ENCODE assay signal across 37 cellular contexts in genomic region chr12:103519632-103520031, GRCh38. TPM values are rescaled to one million over a fixed set of nuclear protein-coding genes. Genes with fewer than 3 reads are reported as not detected.
"Had no signal": no experiment of that assay in that cellular context is flagged by ENCODE, and none has a peak within 500 bp of the region (broad histone marks: within the 10 kb centered on the region; RNA-seq: fewer than 3 reads in every experiment).

No MANE protein-coding gene starts in this region.

- H3K27ac Mint-ChIP-seq: activated CD4-positive, alpha-beta memory T cell treated with anti-CD3 and anti-CD28 coated beads, Interleukin-2, amount 10 ng/mL, durations not matched to agents 7 days and 5 days; activated CD8-positive, alpha-beta memory T cell treated with anti-CD3 and anti-CD28 coated beads, Interleukin-2, amount 10 ng/mL, durations not matched to agents 7 days and 5 days; activated naive CD8-positive, alpha-beta T cell treated with anti-CD3 and anti-CD28 coated beads for 36 hours; activated T-cell treated with anti-CD3 and anti-CD28 coated beads, Interleukin-2, amount 50 U/mL, for 72 hours; activated T-helper 17 cell treated with anti-CD3 and anti-CD28 coated beads, Interleukin-2, amount 50 U/mL, for 72 hours had no signal

- H3K4me1 ChIP-seq: Peyer's patch, SJSA1 had no signal

- H3K4me3 Mint-ChIP-seq: activated CD4-positive, alpha-beta memory T cell treated with anti-CD3 and anti-CD28 coated beads, Interleukin-2, amount 10 ng/mL, durations not matched to agents 7 days and 5 days; activated CD8-positive, alpha-beta memory T cell treated with anti-CD3 and anti-CD28 coated beads, Interleukin-2, amount 10 ng/mL, durations not matched to agents 7 days and 5 days; activated naive CD8-positive, alpha-beta T cell treated with anti-CD3 and anti-CD28 coated beads for 36 hours; activated T-cell treated with anti-CD3 and anti-CD28 coated beads, Interleukin-2, amount 50 U/mL, for 72 hours; activated T-helper 17 cell treated with anti-CD3 and anti-CD28 coated beads, Interleukin-2, amount 50 U/mL, for 72 hours had no signal

- ATAC-seq: activated CD8-positive, alpha-beta memory T cell treated with anti-CD3 and anti-CD28 coated beads, Interleukin-2, amount 10 ng/mL, durations not matched to agents 7 days and 5 days; activated T-cell treated with anti-CD3 and anti-CD28 coated beads, Interleukin-2, amount 50 U/mL, for 72 hours; activated T-helper 17 cell treated with anti-CD3 and anti-CD28 coated beads, Interleukin-2, amount 50 U/mL, for 72 hours; PC-3; SK-N-SH treated with all-trans-retinoic acid at 6 μM for 48 hours had no signal

- H3K9me3 ChIP-seq: Peyer's patch, SJSA1 had no signal

- H3K9me3 Mint-ChIP-seq: activated CD4-positive, alpha-beta memory T cell treated with anti-CD3 and anti-CD28 coated beads, Interleukin-2, amount 10 ng/mL, durations not matched to agents 7 days and 5 days; activated T-helper 17 cell treated with anti-CD3 and anti-CD28 coated beads, Interleukin-2, amount 50 U/mL, for 72 hours had no signal

- H3K27ac ChIP-seq: Peyer's patch, SJSA1, VCaP had no signal

- DNase-seq: activated CD4-positive, alpha-beta memory T cell treated with anti-CD3 and anti-CD28 coated beads, Interleukin-2, amount 10 ng/mL, durations not matched to agents 7 days and 5 days; activated CD4-positive, alpha-beta T cell treated with anti-CD3 and anti-CD28 coated beads for 1 hour; activated CD4-positive, alpha-beta T cell treated with anti-CD3 and anti-CD28 coated beads for 48 hours; activated CD4-positive, CD25-positive, alpha-beta regulatory T cell; activated CD8-positive, alpha-beta memory T cell treated with anti-CD3 and anti-CD28 coated beads for 24 hours; activated CD8-positive, alpha-beta memory T cell treated with anti-CD3 and anti-CD28 coated beads, Interleukin-2, amount 10 ng/mL, durations not matched to agents 7 days and 5 days; activated CD8-positive, alpha-beta memory T cell treated with anti-CD3 and anti-CD28 coated beads, Interleukin-2, amount 50 U/mL, for 48 hours; activated effector memory CD4-positive, alpha-beta T cell treated with anti-CD3 and anti-CD28 coated beads, Interleukin-2, amount 50 U/mL, for 16 hours; activated naive CD4-positive, alpha-beta T cell; activated naive CD4-positive, alpha-beta T cell treated with anti-CD3 and anti-CD28 coated beads, Interleukin-2, amount 50 U/mL, for 16 hours; activated naive CD8-positive, alpha-beta T cell treated with anti-CD3 and anti-CD28 coated beads for 36 hours; activated T-cell treated with anti-CD3 and anti-CD28 coated beads, Interleukin-2, amount 50 U/mL, for 1 hour; activated T-cell treated with anti-CD3 and anti-CD28 coated beads, Interleukin-2, amount 50 U/mL, for 72 hours; amniotic stem cell; aorta; NCI-H1105; NCI-H1417 treated with DMSO at 0.1 percent for 48 hours; NCI-H187 treated with DMSO at 0.1 percent for 48 hours; NCI-H2081; NCI-H2171 treated with DMSO at 0.1 percent for 48 hours; NCI-H226; NCI-H446 treated with DMSO at 0.1 percent for 48 hours; NCI-H524; NCI-H69; PC-3; Peyer's patch; RPMI8226; SHP77 treated with DMSO at 0.1 percent for 48 hours; T-helper 1 cell; T-helper 2 cell; T-helper 9 cell had no signal

- H3K27me3 ChIP-seq: Peyer's patch, SJSA1 had no signal

- H3K4me3 ChIP-seq: Peyer's patch, SJSA1 had no signal

- H3K36me3 Mint-ChIP-seq: activated CD8-positive, alpha-beta memory T cell treated with anti-CD3 and anti-CD28 coated beads, Interleukin-2, amount 10 ng/mL, durations not matched to agents 7 days and 5 days; activated naive CD8-positive, alpha-beta T cell treated with anti-CD3 and anti-CD28 coated beads for 36 hours had no signal

- H3K4me1 Mint-ChIP-seq: activated CD4-positive, alpha-beta memory T cell treated with anti-CD3 and anti-CD28 coated beads, Interleukin-2, amount 10 ng/mL, durations not matched to agents 7 days and 5 days; activated CD8-positive, alpha-beta memory T cell treated with anti-CD3 and anti-CD28 coated beads, Interleukin-2, amount 10 ng/mL, durations not matched to agents 7 days and 5 days; activated T-helper 17 cell treated with anti-CD3 and anti-CD28 coated beads, Interleukin-2, amount 50 U/mL, for 72 hours had no signal

- H3K36me3 ChIP-seq: Peyer's patch, SJSA1 had no signal

RNA-seq across cellular contexts. Expression of gene C12orf42, which starts 23.9 kb away (rescaled TPM):
- total RNA-seq: activated T-helper 17 cell treated with anti-CD3 and anti-CD28 coated beads, Interleukin-2, amount 50 U/mL, for 72 hours; aorta; cardiac septum; MCF 10A; PC-3; SJSA1 had no signal
- polyA plus RNA-seq: aorta had no signal
